10 cellular contexts compared by ENCODE assay signal in the genomic region with DNA sequence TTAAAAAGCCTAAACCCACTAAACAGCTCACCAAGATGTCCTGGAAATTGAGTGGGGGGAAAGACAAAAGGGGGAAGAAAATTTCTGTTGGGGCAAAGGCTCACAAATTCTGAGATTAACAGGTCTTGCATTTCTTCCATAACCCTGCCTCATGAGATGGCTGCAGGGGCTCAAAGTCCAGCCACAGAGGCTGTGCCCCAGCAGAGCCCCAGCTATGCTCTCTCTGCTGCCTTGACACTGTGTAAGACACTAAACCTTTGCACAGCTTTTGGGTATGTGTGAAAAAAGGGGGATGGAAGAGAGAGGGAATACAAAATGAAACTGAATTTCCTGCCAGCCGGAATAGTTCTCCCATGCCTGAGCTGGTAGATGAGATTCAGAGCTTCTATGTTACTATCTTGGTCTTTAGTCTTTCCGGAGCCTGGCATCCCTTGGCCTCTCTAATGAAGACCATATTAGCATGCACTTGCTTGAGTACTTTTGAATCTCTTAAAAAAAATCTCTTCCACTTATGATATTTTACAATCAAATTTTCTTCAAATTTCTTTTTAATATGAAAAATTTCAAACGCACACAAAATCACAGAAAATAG.
"Had no signal": no experiment of that assay in that cellular context is flagged by ENCODE, and none has a peak within 500 bp of the region (broad histone marks: within the 10 kb centered on the region; RNA-seq: fewer than 3 reads in every experiment).

No MANE protein-coding gene starts in this region.

- H3K9me3 ChIP-seq: pancreas had no signal

- DNase-seq: activated CD4-positive, alpha-beta T cell treated with anti-CD3 and anti-CD28 coated beads, Interleukin-2, amount 50 U/mL, for 1 hour; activated naive CD4-positive, alpha-beta T cell; naive thymus-derived CD4-positive, alpha-beta T cell; pancreas; stimulated activated CD4-positive, alpha-beta T cell treated with anti-CD3 and anti-CD28 coated beads, Interleukin-2, amount 100 ng/mL, for 48 hours; stimulated activated naive B cell treated with anti-CD40 and anti-IgM and Interleukin-4, amounts not matched to agents 10 μg/mL and 1 μg/mL and 100 μg/mL, for 72 hours had no signal

- H3K36me3 ChIP-seq: cardiac muscle cell, pancreas had no signal

- H3K4me1 ChIP-seq: tibial nerve had no signal

- H3K27me3 Mint-ChIP-seq: stimulated activated naive B cell treated with anti-CD40 and anti-IgM and Interleukin-4, amounts not matched to agents 10 μg/mL and 1 μg/mL and 100 μg/mL, for 72 hours had no signal

- ATAC-seq: esophagus mucosa; naive thymus-derived CD4-positive, alpha-beta T cell; stimulated activated naive B cell treated with anti-CD40 and anti-IgM and Interleukin-4, amounts not matched to agents 10 μg/mL and 1 μg/mL and 100 μg/mL, for 72 hours had no signal

- H3K4me1 Mint-ChIP-seq: naive thymus-derived CD4-positive, alpha-beta T cell; stimulated activated naive B cell treated with anti-CD40 and anti-IgM and Interleukin-4, amounts not matched to agents 10 μg/mL and 1 μg/mL and 100 μg/mL, for 72 hours had no signal

- H3K27ac ChIP-seq: cardiac muscle cell, tibial nerve had no signal

- H3K4me3 ChIP-seq: cardiac muscle cell, tibial nerve had no signal

- H3K27me3 ChIP-seq: cardiac muscle cell, pancreas, tibial nerve had no signal

- H3K27ac Mint-ChIP-seq: activated T-helper 1 cell treated with anti-CD3 and anti-CD28 coated beads, Interleukin-12 subunit alpha, Interleukin-12 subunit beta, Interleukin-2, Interleukin-4 antibody, amounts not matched to agents 30 ng/mL and 10 ng/mL and 1 ng/mL, durations not matched to agents 14 hours and 24 hours and 36 hours; naive thymus-derived CD4-positive, alpha-beta T cell; stimulated activated naive B cell treated with anti-CD40 and anti-IgM and Interleukin-4, amounts not matched to agents 10 μg/mL and 1 μg/mL and 100 μg/mL, for 72 hours had no signal

- H3K4me3 Mint-ChIP-seq: activated T-helper 1 cell treated with anti-CD3 and anti-CD28 coated beads, Interleukin-12 subunit alpha, Interleukin-12 subunit beta, Interleukin-2, Interleukin-4 antibody, amounts not matched to agents 30 ng/mL and 10 ng/mL and 1 ng/mL, durations not matched to agents 14 hours and 24 hours and 36 hours; naive thymus-derived CD4-positive, alpha-beta T cell; stimulated activated naive B cell treated with anti-CD40 and anti-IgM and Interleukin-4, amounts not matched to agents 10 μg/mL and 1 μg/mL and 100 μg/mL, for 72 hours had no signal
